8 cellular contexts compared by ENCODE assay signal in genomic region chr10:125038637-125039036, GRCh38.
DNase-seq lines count a peak whose midpoint lies in the region; ATAC-seq and TF ChIP-seq lines count a peak whose summit lies in the region.

No MANE protein-coding gene starts in this region.

- H3K36me3 ChIP-seq in PC-9 (ENCODE audit: low read depth) (0 out of 2 replicates have a peak, but pooled peaks cover 4% of the 10 kb centered on the region), gastroesophageal sphincter (peaks cover 0 to 13% of the 10 kb centered on the region in 2 donors)

- no TSS peak for BruUV-seq in PC-9 (replicated peaks; lab: Mats Ljungman, UMichigan)

- H3K27ac ChIP-seq in PC-9 = peak overlapping the region; percentile 85; the same call in 1 of the 2 replicates
- H3K27ac ChIP-seq in gastroesophageal sphincter = no peak overlapping the region

- H3K9me3 ChIP-seq in PC-9 (ENCODE audit: insufficient read depth, low read depth) (no peaks in the 10 kb centered on the region), gastroesophageal sphincter (no peaks in the 10 kb centered on the region)

- no peaks in the 10 kb centered on the region for H3K9me2 ChIP-seq in PC-9 (ENCODE audit: insufficient read depth)

- TF ChIP-seq CTCF in GM12864 (IDR thresholded peaks at IDR 0.05; ENCODE audit: low read depth, low read length, missing control alignments) = peak; percentile 31
- no peak for TF ChIP-seq CTCF in PC-9 (conservative IDR thresholded peaks at IDR 0.05)
- TF ChIP-seq CTCF in gastroesophageal sphincter (IDR thresholded peaks at IDR 0.05) = peak in 2 of 4 experiments; percentile 17 to 50

- CTCF ChIA-PET in PC-9 (lab: Charles Lee) = no interaction called here

- H3F3A ChIP-seq in PC-9 (ENCODE audit: insufficient read depth, low read depth) = peaks cover 5% of the 10 kb centered on the region; the same call in 1 of the 2 replicates

- no peak for TF ChIP-seq POLR2A in gastroesophageal sphincter (IDR thresholded peaks at IDR 0.05)

- H3K4me2 ChIP-seq in PC-9 = no peak overlapping the region

- H3K4me3 ChIP-seq in GM12864 (ENCODE audit: low read depth, low read length) (no peak overlapping the region), PC-9 (no peak overlapping the region), gastroesophageal sphincter (no peak overlapping the region)

- no peak for TF ChIP-seq EP300 in gastroesophageal sphincter (IDR thresholded peaks at IDR 0.05)

- DNase-seq in GM12864 (ENCODE audit: low read depth) = no peak
- peak in 1 of 2 experiments; percentile 28 for DNase-seq in PC-9
- peak in 6 of 10 donors; percentile 49 to 93 (median 77) for DNase-seq in posterior cingulate gyrus
- no peak for DNase-seq in NCI-H187 treated with DMSO at 0.1 percent for 48 hours (lab: John Stamatoyannopoulos, UW)
- no peak for DNase-seq in stimulated activated CD4-positive, alpha-beta T cell treated with anti-CD3 and anti-CD28 coated beads, Interleukin-4, amount 100 ng/mL, for 1 hour

- no peaks in the 10 kb centered on the region for H4K20me1 ChIP-seq in PC-9 (ENCODE audit: insufficient read depth)

- no peak overlapping the region for H2AFZ ChIP-seq in PC-9

- intact Hi-C loops in PC-9 (cut with micrococcal nuclease; ENCODE audit: unreplicated experiment) (loop anchor here (5.0 kb wide), 1 partner anchor 679 kb away; the partner anchor contains the start of gene EDRF1), posterior cingulate gyrus (cut with DNase I) (no loop called here)

- H3K79me2 ChIP-seq in PC-9 (ENCODE audit: low read depth) = peaks cover 77% of the 10 kb centered on the region

- ATAC-seq in gastroesophageal sphincter = peak; percentile 60
- ATAC-seq in GM18502 (IDR thresholded peaks at IDR 0.05; ENCODE audit: poor library complexity, unreplicated experiment) = no peak
- no peak for ATAC-seq in HG02870 (IDR thresholded peaks at IDR 0.05; ENCODE audit: unreplicated experiment)

- 53 to 66% methylated on average over 2 to 8 of the region's 8 CpGs for WGBS in gastroesophageal sphincter (ENCODE audit: low coverage in 1 of 2), 2 donors

- H3K4me1 ChIP-seq in PC-9 (replicated peaks; ENCODE audit: insufficient read depth) = peaks cover 28% of the 10 kb centered on the region
- H3K4me1 ChIP-seq in gastroesophageal sphincter = peaks cover 0 to 89% (median 43%) of the 10 kb centered on the region in 3 donors

- H3K27me3 ChIP-seq in PC-9 (ENCODE audit: insufficient read depth, low read depth) = no peaks in the 10 kb centered on the region
- H3K27me3 ChIP-seq in gastroesophageal sphincter = no peaks in the 10 kb centered on the region

- POLR2A ChIA-PET in PC-9 (lab: Charles Lee; ENCODE audit: unreplicated experiment) = no interaction called here

Comparison
In these comparisons a context has a peak if more than half of its experiments do, and no peak if none do; other contexts are left out.
1. DNase-seq: peak in posterior cingulate gyrus (6 of 10); none in GM12864 (single experiment), NCI-H187 treated with DMSO at 0.1 percent for 48 hours (single experiment) and stimulated activated CD4-positive, alpha-beta T cell treated with anti-CD3 and anti-CD28 coated beads, Interleukin-4, amount 100 ng/mL, for 1 hour (single experiment).